Comparison of ENCODE assay signal across 1 cellular context in genomic region chr22:17638432-17639237, GRCh38.
TF ChIP-seq lines count a peak whose summit lies in the region.

TSS of gene BCL2L13 (plus strand) at chr22:17638757. CDS start at chr22:17655712, 16,955 bp downstream.

TF ChIP-seq in K562, 482 proteins besides CTCF, POLR2A, EP300 and RAD21 (continued from another document and continues in another):
- TF ChIP-seq PATZ1 (CRISPR knock-in tag; IDR thresholded peaks at IDR 0.05; ENCODE audit: borderline replicate concordance) (peak; percentile 7; the same call in 1 of the 2 replicates), BHLHE40 (IDR thresholded peaks at IDR 0.05; ENCODE audit: low read length) (no peak), MNT (conservative IDR thresholded peaks at IDR 0.05) (peak; percentile 45 to 73; a peak in 2 of 4 replicates), GTF2A2 (tag; IDR thresholded peaks at IDR 0.05) (peak; percentile 86), ZNF165 (CRISPR knock-in tag; IDR thresholded peaks at IDR 0.05; ENCODE audit: borderline replicate concordance) (no peak), CLOCK (CRISPR knock-in tag; IDR thresholded peaks at IDR 0.05; ENCODE audit: borderline replicate concordance) (no peak), MCM5 (IDR thresholded peaks at IDR 0.05; ENCODE audit: low read depth) (no peak), RBM17 (IDR thresholded peaks at IDR 0.05; ENCODE audit: borderline replicate concordance, low read depth, low read length) (no peak), PTRF (tag; IDR thresholded peaks at IDR 0.05) (no peak), ZBTB43 (CRISPR knock-in tag; IDR thresholded peaks at IDR 0.05) (peak; percentile 50; the same call in 1 of the 2 replicates), TCF3 (CRISPR knock-in tag; IDR thresholded peaks at IDR 0.05) (peak; percentile 64), ATF2 (CRISPR knock-in tag; IDR thresholded peaks at IDR 0.05) (peak; percentile 86), RFX7 (CRISPR knock-in tag; IDR thresholded peaks at IDR 0.05) (0 out of 2 replicates have a peak, but pooled peaks have one; percentile 71), STAT6 (CRISPR knock-in tag; IDR thresholded peaks at IDR 0.05) (peak; percentile 73; the same call in 1 of the 2 replicates), ZNF717 (CRISPR knock-in tag; IDR thresholded peaks at IDR 0.05) (peak; percentile 64; the same call in 1 of the 2 replicates), ZNF318 (IDR thresholded peaks at IDR 0.05; ENCODE audit: borderline replicate concordance in 1 of 2, low read depth in 1 of 2) (peak in 1 of 2 experiments; percentile 50; a peak in 2 of 4 replicates), ZNF561 (CRISPR knock-in tag; conservative IDR thresholded peaks at IDR 0.05) (no peak), ZBTB49 (CRISPR knock-in tag; IDR thresholded peaks at IDR 0.05; ENCODE audit: borderline replicate concordance) (peak; percentile 96; the same call in 1 of the 2 replicates), HMG20B (CRISPR knock-in tag; IDR thresholded peaks at IDR 0.05) (no peak), NFRKB (IDR thresholded peaks at IDR 0.05; ENCODE audit: low read depth) (peak; percentile 95)
